14 cellular contexts compared by ENCODE assay signal in the genomic region with DNA sequence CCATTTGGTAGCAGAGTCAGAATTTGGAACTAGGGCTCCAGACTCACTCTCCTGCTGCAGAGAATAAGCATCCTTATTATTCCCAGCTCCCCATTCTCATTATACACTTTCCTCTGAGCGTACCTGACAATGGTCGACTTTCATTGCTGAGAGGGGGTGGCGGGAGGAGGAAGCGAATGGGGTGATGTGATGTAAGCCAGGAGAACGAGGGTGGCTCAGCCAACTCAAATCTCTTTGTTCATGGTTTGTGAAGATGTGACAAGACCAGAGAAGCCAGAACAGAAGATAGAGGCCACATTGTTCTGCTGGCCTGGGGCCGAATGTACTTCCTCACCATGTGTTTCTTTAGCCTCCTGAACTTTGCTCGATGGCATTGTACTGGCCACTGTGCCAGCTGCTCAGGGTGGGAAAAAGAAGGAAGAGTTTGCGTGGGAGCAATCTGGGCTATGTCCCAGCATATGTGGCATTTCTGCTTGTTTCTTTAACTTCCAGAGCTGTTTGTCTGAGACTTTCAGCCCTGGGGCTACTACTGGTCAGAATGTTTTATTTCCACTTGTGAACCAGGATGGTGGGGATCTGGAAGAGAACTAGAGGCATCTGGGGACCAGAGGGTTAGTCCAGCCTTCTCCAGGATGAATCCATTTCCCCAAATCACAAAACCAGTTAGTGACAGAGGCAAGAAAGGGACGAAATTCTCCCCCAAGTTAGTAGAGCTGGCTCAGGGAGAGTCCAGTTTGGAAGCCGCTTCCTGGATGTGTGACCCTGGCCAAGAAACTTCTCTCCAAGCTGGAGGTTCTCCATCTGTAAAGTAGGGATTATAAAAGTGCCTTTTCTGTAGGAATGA.
DNase-seq lines count a peak whose midpoint lies in the region; ATAC-seq, FAIRE-seq and TF ChIP-seq lines count a peak whose summit lies in the region.
"Had no signal": no experiment of that assay in that cellular context is flagged by ENCODE, and none has a peak within 500 bp of the region (broad histone marks: within the 10 kb centered on the region; RNA-seq: fewer than 3 reads in every experiment).

No MANE protein-coding gene starts in this region.

- intact Hi-C loops in OCI-LY7 (cut with micrococcal nuclease; ENCODE audit: unreplicated experiment) (no loop called here), pancreas (cut with DNase I) (no loop called here)

- H3K4me3 ChIP-seq in BLaER1 (no peak overlapping the region), OCI-LY7 (ENCODE audit: low read depth, low read length, poor library complexity, severe bottlenecking) (no peak overlapping the region), foreskin fibroblast (ENCODE audit: low read depth in 1 of 2, low read length in 2 of 2) (no peak overlapping the region), pancreas (no peak overlapping the region)
- H3K4me3 ChIP-seq: hepatocyte, PC-9 had no signal

- peak overlapping the region; percentile 40 for H3K4me2 ChIP-seq in BLaER1
- H3K4me2 ChIP-seq in OCI-LY7 (ENCODE audit: low read length), result peak overlapping the region; percentile 10
- H3K4me2 ChIP-seq: hepatocyte, PC-9 had no signal

- WGBS in pancreas, 2 donors, result 63% methylated on average over 10 of the region's 10 CpGs

- H3K4me1 ChIP-seq in BLaER1 (peaks cover 41% of the 10 kb centered on the region), OCI-LY7 (ENCODE audit: insufficient read depth, low read length, poor library complexity, severe bottlenecking) (peaks cover 27% of the 10 kb centered on the region), pancreas (peaks cover 0 to 7% (median 4%) of the 10 kb centered on the region in 3 donors)

- H3K9me2 ChIP-seq in OCI-LY7 (ENCODE audit: insufficient read depth, low read length), result no peaks in the 10 kb centered on the region

- no TSS peak for BruUV-seq in OCI-LY7 (replicated peaks; lab: Mats Ljungman, UMichigan)

- no peaks in the 10 kb centered on the region for H3K79me2 ChIP-seq in OCI-LY7 (ENCODE audit: insufficient read depth, low read depth, low read length)
- H3K79me2 ChIP-seq: hepatocyte had no signal

- FAIRE-seq in pancreas (lab: Jason Lieb, UNC) (no peak), frontal cortex (lab: Jason Lieb, UNC) (no peak)
- FAIRE-seq: colon had no signal

- H3K9ac ChIP-seq in BLaER1, result no peak overlapping the region; the same call in 1 of the 2 replicates

- H3K36me3 ChIP-seq in BLaER1, result no peaks in the 10 kb centered on the region
- H3K36me3 ChIP-seq in OCI-LY7 (ENCODE audit: insufficient read depth, low read length), result no peaks in the 10 kb centered on the region
- no peaks in the 10 kb centered on the region for H3K36me3 ChIP-seq in pancreas

- ATAC-seq in pancreas, result peak; percentile 21 to 44 (median 22)
- no peak for ATAC-seq in HG03108 (IDR thresholded peaks at IDR 0.05; ENCODE audit: unreplicated experiment)
- ATAC-seq: stimulated activated effector memory CD8-positive, alpha-beta T cell treated with anti-CD3 and anti-CD28 coated beads, Interleukin-12 subunit alpha, Interleukin-12 subunit beta, amount 100 ng/mL, for 72 hours had no signal

- no peak for TF ChIP-seq POLR2A in erythroblast (IDR thresholded peaks at IDR 0.05; ENCODE audit: low read length)

- no peak overlapping the region for H3K27ac ChIP-seq in BLaER1
- no peak overlapping the region for H3K27ac ChIP-seq in OCI-LY7 (ENCODE audit: low read depth, low read length, poor library complexity, severe bottlenecking)
- H3K27ac ChIP-seq in pancreas, result no peak overlapping the region
- H3K27ac ChIP-seq: hepatocyte, PC-9 had no signal

- DNase-seq in OCI-LY7 (ENCODE audit: low spot score) (no peak), foreskin fibroblast (peak; percentile 75 to 84), pancreas (no peak), erythroblast (lab: John Stamatoyannopoulos, UW) (no peak), frontal cortex (ENCODE audit: low spot score in 2 of 2) (no peak)
- DNase-seq in activated naive CD4-positive, alpha-beta T cell treated with anti-CD3 and anti-CD28 coated beads, Interleukin-2, amount 50 U/mL, for 16 hours, result no peak
- DNase-seq: NCI-H2107; PC-9; stimulated activated CD4-positive, alpha-beta T cell treated with anti-CD3 and anti-CD28 coated beads, Interleukin-15, amount 100 ng/mL, for 24 hours had no signal

- CTCF ChIA-PET in OCI-LY7 (lab: Charles Lee; ENCODE audit: unreplicated experiment), result interaction anchor here (0.6 kb wide), 1 partner anchor 205 kb away, joined by 3 read pairs; no protein-coding TSS in a partner anchor

- H4K20me1 ChIP-seq in BLaER1, result no peaks in the 10 kb centered on the region
- H4K20me1 ChIP-seq in OCI-LY7 (ENCODE audit: insufficient read depth, low read length), result no peaks in the 10 kb centered on the region

- no peak overlapping the region for H2AFZ ChIP-seq in OCI-LY7 (ENCODE audit: low read length)
- H2AFZ ChIP-seq: hepatocyte, PC-9 had no signal

- no peaks in the 10 kb centered on the region for H3K9me3 ChIP-seq in BLaER1
- no peaks in the 10 kb centered on the region for H3K9me3 ChIP-seq in OCI-LY7 (ENCODE audit: low read length)
- H3K9me3 ChIP-seq in pancreas, result no peaks in the 10 kb centered on the region

- POLR2A ChIA-PET in OCI-LY7 (lab: Charles Lee), result interaction anchor here (0.5 to 1.6 kb wide), 8 partner anchors 11 to 144 kb away, joined by 3 to 4 read pairs (median 4); no protein-coding TSS in a partner anchor

- H3K27me3 ChIP-seq in BLaER1, result no peaks in the 10 kb centered on the region
- no peaks in the 10 kb centered on the region for H3K27me3 ChIP-seq in pancreas

- TF ChIP-seq CTCF in OCI-LY7 (conservative IDR thresholded peaks at IDR 0.05; ENCODE audit: low read length) (no peak), foreskin fibroblast (IDR thresholded peaks at IDR 0.05; ENCODE audit: low read depth, low read length) (no peak), pancreas (IDR thresholded peaks at IDR 0.05) (no peak)

Comparison
In these comparisons a context has a peak if more than half of its experiments do, and no peak if none do; other contexts are left out.
1. DNase-seq: peak in foreskin fibroblast (2 of 2); none in OCI-LY7 (single experiment), pancreas (0 of 6), erythroblast (0 of 2), activated naive CD4-positive, alpha-beta T cell treated with anti-CD3 and anti-CD28 coated beads, Interleukin-2, amount 50 U/mL, for 16 hours (single experiment) and frontal cortex (0 of 2).